ENCODE assay signal across 8 cellular contexts in the genomic region with DNA sequence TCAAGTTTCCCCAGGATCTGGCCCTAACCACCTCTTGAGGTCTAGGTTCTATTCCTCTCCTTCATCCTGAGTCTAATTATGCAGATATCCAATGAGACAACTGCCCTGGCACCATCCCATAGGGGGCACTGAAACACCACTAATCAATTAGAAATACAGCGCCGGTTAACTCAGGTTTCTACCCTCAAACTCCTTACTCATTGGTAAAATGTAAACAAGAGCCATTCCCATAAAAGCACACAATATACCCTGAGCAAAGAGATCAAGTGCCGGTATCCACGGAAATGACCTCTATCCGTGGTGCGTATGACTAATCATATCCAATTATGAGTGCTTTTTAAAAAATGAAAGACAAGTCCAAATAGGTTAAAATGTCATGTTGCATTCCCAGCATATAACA.
DNase-seq lines count a peak whose midpoint lies in the region; ATAC-seq and TF ChIP-seq lines count a peak whose summit lies in the region.

No MANE protein-coding gene starts in this region.

- no peak overlapping the region for H3K4me2 ChIP-seq in H9 (ENCODE audit: insufficient read depth, insufficient read length, low read length)

- H3K4me1 ChIP-seq in H9 (ENCODE audit: insufficient read depth, low read length) (no peaks in the 10 kb centered on the region), right lobe of liver (peaks cover 0 to 9% (median 0%) of the 10 kb centered on the region in 4 donors)

- no peak overlapping the region for H3K4me3 Mint-ChIP-seq in CD4-positive, alpha-beta T cell
- H3K4me3 Mint-ChIP-seq in H9, result no peak overlapping the region

- no peak overlapping the region for H3K9ac ChIP-seq in H9 (ENCODE audit: extremely low read depth, insufficient read length, low read length)

- no peak overlapping the region for H3K56ac ChIP-seq in H9 (ENCODE audit: insufficient read length, low read depth, low read length)

- H3K27me3 ChIP-seq in CD4-positive, alpha-beta T cell (ENCODE audit: control insufficient read depth, insufficient read depth, low read length), result no peaks in the 10 kb centered on the region
- H3K27me3 ChIP-seq in H9 (ENCODE audit: insufficient read depth, low read length), result no peaks in the 10 kb centered on the region
- no peaks in the 10 kb centered on the region for H3K27me3 ChIP-seq in right lobe of liver

- peak; percentile 93 for ATAC-seq in CD4-positive, alpha-beta T cell (ENCODE audit: poor library complexity)
- ATAC-seq in right lobe of liver, result peak; percentile 97 to 100 (median 99)

- no peak overlapping the region for H4K5ac ChIP-seq in H9 (ENCODE audit: insufficient read length, low read depth, low read length)

- H4K8ac ChIP-seq in H9 (replicated peaks; ENCODE audit: insufficient read length, low read depth, low read length), result no peak overlapping the region

- no peak overlapping the region for H3K23ac ChIP-seq in H9 (ENCODE audit: insufficient read length, low read depth, low read length)

- H2AFZ ChIP-seq in H9 (ENCODE audit: low read length), result no peak overlapping the region

- H3K4me3 ChIP-seq in right lobe of liver, result no peak overlapping the region

- no peak overlapping the region for H3K4ac ChIP-seq in H9 (ENCODE audit: low read depth, low read length)

- no peaks in the 10 kb centered on the region for H3K4me1 Mint-ChIP-seq in CD4-positive, alpha-beta T cell (ENCODE audit: low read depth)
- peaks cover 10% of the 10 kb centered on the region in 2 experiments for H3K4me1 Mint-ChIP-seq in H9

- no peaks in the 10 kb centered on the region for H3K79me2 ChIP-seq in H9 (ENCODE audit: insufficient read depth, low read length)

- H3K79me1 ChIP-seq in H9 (ENCODE audit: insufficient read depth, low read depth, low read length, poor library complexity, severe bottlenecking), result no peaks in the 10 kb centered on the region

- H3K9me3 Mint-ChIP-seq in CD4-positive, alpha-beta T cell, result no peaks in the 10 kb centered on the region
- peaks cover 0 to 4% of the 10 kb centered on the region in 2 experiments; a peak in 2 of 5 replicates for H3K9me3 Mint-ChIP-seq in H9

- no peaks in the 10 kb centered on the region for H4K20me1 ChIP-seq in H9 (ENCODE audit: control insufficient read depth, insufficient read depth, insufficient read length)

- no peaks in the 10 kb centered on the region for H3K9me3 ChIP-seq in CD4-positive, alpha-beta T cell (ENCODE audit: control insufficient read depth, low read length)
- H3K9me3 ChIP-seq in H9 (ENCODE audit: control insufficient read depth, low read depth, low read length) (no peaks in the 10 kb centered on the region), right lobe of liver (no peaks in the 10 kb centered on the region)

- H3K36me3 ChIP-seq in right lobe of liver, result no peaks in the 10 kb centered on the region

- peak; percentile 44 to 63 (median 52) for DNase-seq in CD4-positive, alpha-beta T cell
- DNase-seq in H9, result peak; percentile 58
- peak; percentile 65 for DNase-seq in NCI-H446 treated with DMSO at 0.1 percent for 48 hours (lab: John Stamatoyannopoulos, UW)
- peak; percentile 16 to 43 for DNase-seq in activated CD4-positive, alpha-beta T cell treated with anti-CD3 and anti-CD28 coated beads, Interleukin-2, amount 50 U/mL, for 24 hours (ENCODE audit: low read depth in 1 of 2, low spot score in 1 of 2)
- peak; percentile 86 for DNase-seq in dermis blood vessel endothelial cell
- peak in 2 of 3 donors; percentile 43 to 62 for DNase-seq in right lobe of liver
- DNase-seq in stimulated activated CD8-positive, alpha-beta memory T cell treated with anti-CD3 and anti-CD28 coated beads, Interleukin-12 subunit alpha, Interleukin-12 subunit beta, amount 100 ng/mL, for 4 hours (ENCODE audit: low read depth), result peak; percentile 24
- DNase-seq in cortex of kidney (lab: John Stamatoyannopoulos, UW), result no peak

- no peaks in the 10 kb centered on the region for H3K36me3 Mint-ChIP-seq in CD4-positive, alpha-beta T cell (ENCODE audit: low read depth)
- peaks cover 0 to 11% (median 1%) of the 10 kb centered on the region in 3 experiments; a peak in 2 of 7 replicates for H3K36me3 Mint-ChIP-seq in H9 (ENCODE audit: insufficient read depth in 1 of 3, low read depth in 3 of 3)

- H2BK12ac ChIP-seq in H9 (ENCODE audit: insufficient read length, low read depth, low read length), result no peak overlapping the region

- no CpG with 5 or more reads among the region's 6 CpGs for WGBS in H9 (ENCODE audit: extremely low coverage, insufficient read length, low lambda C conversion rate)
- WGBS in right lobe of liver (ENCODE audit: insufficient coverage, low coverage, low lambda C conversion rate, missing lambda C conversion rate), result 5% methylated on average over 6 of the region's 6 CpGs

- H2BK5ac ChIP-seq in H9 (ENCODE audit: insufficient read length, low read length), result no peak overlapping the region

- CTCF ChIA-PET in CD4-positive, alpha-beta T cell (lab: Charles Lee), result interaction anchor here (0.5 to 3.5 kb wide), 14 partner anchors 12 to 836 kb away, joined by 3 to 35 read pairs (median 3); no protein-coding TSS in a partner anchor

- TF ChIP-seq POLR2A in right lobe of liver (IDR thresholded peaks at IDR 0.05), result no peak

- H3K27ac ChIP-seq in CD4-positive, alpha-beta T cell (ENCODE audit: low read depth, low read length), result no peak overlapping the region
- H3K27ac ChIP-seq in H9 (ENCODE audit: insufficient read length, low read depth, low read length) (no peak overlapping the region), right lobe of liver (no peak overlapping the region)

- H4K91ac ChIP-seq in H9 (ENCODE audit: insufficient read length, low read depth, low read length), result no peak overlapping the region

- H3K27ac Mint-ChIP-seq in CD4-positive, alpha-beta T cell, result no peak overlapping the region
- no peak overlapping the region for H3K27ac Mint-ChIP-seq in H9

- POLR2A ChIA-PET in CD4-positive, alpha-beta T cell (lab: Charles Lee), result interaction anchor here (1.0 to 1.5 kb wide), 2 partner anchors 241 kb away, joined by 4 to 7 read pairs; no protein-coding TSS in a partner anchor

- TF ChIP-seq CTCF in CD4-positive, alpha-beta T cell (IDR thresholded peaks at IDR 0.05), result peak; percentile 82
- TF ChIP-seq CTCF in H9 (conservative IDR thresholded peaks at IDR 0.05), result peak; percentile 85
- peak; percentile 65 to 83 (median 66) for TF ChIP-seq CTCF in right lobe of liver (IDR thresholded peaks at IDR 0.05)

- no peak overlapping the region for H2BK120ac ChIP-seq in H9 (ENCODE audit: low read depth, low read length, poor library complexity, severe bottlenecking)

- H2BK15ac ChIP-seq in H9 (ENCODE audit: low read depth, low read length), result no peak overlapping the region

- H3K23me2 ChIP-seq in H9 (ENCODE audit: insufficient read length, low read depth, low read length, poor library complexity, severe bottlenecking), result no peaks in the 10 kb centered on the region

- H2AK5ac ChIP-seq in H9 (ENCODE audit: insufficient read length, low read length), result no peak overlapping the region

- peaks cover 7% of the 10 kb centered on the region for H3K27me3 Mint-ChIP-seq in CD4-positive, alpha-beta T cell
- H3K27me3 Mint-ChIP-seq in H9 (ENCODE audit: low read depth), result no peaks in the 10 kb centered on the region

- intact Hi-C loops in CD4-positive, alpha-beta T cell (cut with DNase I, micrococcal nuclease), result loop anchor here (1.0 to 10.0 kb wide), 8 partner anchors 36 to 358 kb away; partner anchors contain the start of gene MAML3 (in 1 of the 2)
- intact Hi-C loops in right lobe of liver (cut with DNase I), result no loop called here

- H3T11ph ChIP-seq in H9 (ENCODE audit: low read length), result no peak overlapping the region

- no peak overlapping the region for H3K14ac ChIP-seq in H9 (ENCODE audit: insufficient read depth, low read length)

- no peak overlapping the region for H2BK20ac ChIP-seq in H9 (ENCODE audit: low read depth, low read length, poor library complexity, severe bottlenecking)

- H3K18ac ChIP-seq in H9 (ENCODE audit: insufficient read length, low read depth, low read length), result no peak overlapping the region

Comparison
In these comparisons a context has a peak if more than half of its experiments do, and no peak if none do; other contexts are left out.
1. intact Hi-C loops: an anchor here in CD4-positive, alpha-beta T cell (1.0 to 10.0 kb wide); none called in right lobe of liver.